ENCODE assay signal across 30 cellular contexts in genomic region chr2:211568439-211568838, GRCh38.
"Had no signal": no experiment of that assay in that cellular context is flagged by ENCODE, and none has a peak within 500 bp of the region (broad histone marks: within the 10 kb centered on the region; RNA-seq: fewer than 3 reads in every experiment).

No MANE protein-coding gene starts in this region.

- H3K4me1 ChIP-seq: adrenal gland, ascending aorta, body of pancreas, breast epithelium had no signal

- H3K9me3 ChIP-seq: adrenal gland, ascending aorta, body of pancreas, breast epithelium had no signal

- DNase-seq: activated effector memory CD4-positive, alpha-beta T cell treated with anti-CD3 and anti-CD28 coated beads, Interleukin-2, amount 50 U/mL, for 16 hours; activated effector memory CD4-positive, alpha-beta T cell treated with Interleukin-2 at 50 U/mL for 16 hours; activated gamma-delta T cell; activated gamma-delta T cell treated with Interleukin-2 at 50 U/mL for 16 hours; activated naive CD4-positive, alpha-beta T cell; activated naive CD4-positive, alpha-beta T cell treated with anti-CD3 and anti-CD28 coated beads for 36 hours; activated naive CD4-positive, alpha-beta T cell treated with anti-CD3 and anti-CD28 coated beads, Interleukin-2, amount 10 ng/mL, durations not matched to agents 7 days and 5 days; activated naive CD4-positive, alpha-beta T cell treated with anti-CD3 and anti-CD28 coated beads, Interleukin-2, amount 50 U/mL, for 16 hours; activated naive CD4-positive, alpha-beta T cell treated with Interleukin-2 at 50 U/mL for 16 hours; activated naive CD8-positive, alpha-beta T cell treated with anti-CD3 and anti-CD28 coated beads for 36 hours; activated naive CD8-positive, alpha-beta T cell treated with anti-CD3 and anti-CD28 coated beads, Interleukin-2, amount 10 ng/mL, durations not matched to agents 7 days and 5 days; activated naive CD8-positive, alpha-beta T cell treated with anti-CD3 and anti-CD28 coated beads, Interleukin-2, amount 50 U/mL, for 24 hours; activated T-cell treated with anti-CD3 and anti-CD28 coated beads, Interleukin-2, amount 50 U/mL, for 4 hours; activated T-cell treated with anti-CD3 and anti-CD28 coated beads, Interleukin-2, amount 50 U/mL, for 48 hours; activated T-cell treated with anti-CD3 and anti-CD28 coated beads, Interleukin-2, amount 50 U/mL, for 72 hours; adrenal gland; amniotic stem cell; amygdala; anterior cingulate cortex; aorta; body of pancreas; brain microvascular endothelial cell; caudate nucleus; central memory CD4-positive, alpha-beta T cell; cerebellar nuclear complex had no signal

- ATAC-seq: activated naive CD4-positive, alpha-beta T cell treated with anti-CD3 and anti-CD28 coated beads, Interleukin-2, amount 50 U/mL, for 72 hours; activated naive CD8-positive, alpha-beta T cell treated with anti-CD3 and anti-CD28 coated beads, Interleukin-2, amount 50 U/mL, for 24 hours; activated T-cell treated with anti-CD3 and anti-CD28 coated beads, Interleukin-2, amount 50 U/mL, for 4 hours; activated T-cell treated with anti-CD3 and anti-CD28 coated beads, Interleukin-2, amount 50 U/mL, for 72 hours; activated T-helper 17 cell treated with anti-CD3 and anti-CD28 coated beads, Interleukin-2, amount 50 U/mL, for 72 hours; body of pancreas had no signal

- H3K27ac ChIP-seq: adrenal gland, ascending aorta, body of pancreas, brain microvascular endothelial cell, breast epithelium, cardiac muscle cell had no signal

- H3K4me3 ChIP-seq: adrenal gland, ascending aorta, body of pancreas, breast epithelium, cardiac muscle cell had no signal

- H3K27me3 ChIP-seq: adrenal gland, ascending aorta, body of pancreas, brain microvascular endothelial cell, breast epithelium, cardiac muscle cell had no signal

- H3K36me3 ChIP-seq: adrenal gland, ascending aorta, brain microvascular endothelial cell, breast epithelium, cardiac muscle cell had no signal
